14 cellular contexts compared by ENCODE assay signal in the genomic region with DNA sequence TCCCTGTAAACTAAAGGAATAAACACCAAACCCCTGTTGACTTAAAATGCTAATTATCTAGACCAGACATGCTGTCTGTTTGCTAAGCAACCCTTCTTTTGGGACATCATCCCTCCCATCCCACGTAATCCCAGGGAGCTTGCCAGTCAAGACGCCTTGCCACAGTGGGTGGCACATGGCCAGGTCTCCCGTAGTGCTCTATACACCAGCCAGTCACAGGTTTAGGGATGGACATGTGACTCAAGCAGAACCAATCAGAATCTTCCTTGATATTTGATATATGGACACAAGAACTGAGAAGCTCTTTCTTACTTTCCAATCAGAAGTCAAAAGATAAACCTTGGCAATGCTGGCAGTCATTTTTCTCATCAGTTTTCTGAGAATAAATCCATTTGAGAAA. TPM values are rescaled to one million over a fixed set of nuclear protein-coding genes. Genes with fewer than 3 reads are reported as not detected.
"Had no signal": no experiment of that assay in that cellular context is flagged by ENCODE, and none has a peak within 500 bp of the region (broad histone marks: within the 10 kb centered on the region; RNA-seq: fewer than 3 reads in every experiment).

No MANE protein-coding gene starts in this region.

- H3K9me3 Mint-ChIP-seq: activated CD4-positive, alpha-beta T cell treated with anti-CD3 and anti-CD28 coated beads, Interleukin-2, amount 10 ng/mL, durations not matched to agents 24 days and 14 days; activated T-helper 2 cell treated with anti-CD3 and anti-CD28 coated beads, Interferon-gamma antibody, Interleukin-2, Interleukin-4, amounts not matched to agents 10 μg/mL and 5 μg/mL and 100 μg/mL, durations not matched to agents 14 hours and 24 hours and 36 hours had no signal

- ATAC-seq: heart right ventricle; stimulated activated naive CD8-positive, alpha-beta T cell treated with anti-CD3 and anti-CD28 coated beads, Interleukin-15, Interleukin-2, amounts not matched to agents 100 U/mL and 50 U/mL, for 24 hours had no signal

- FAIRE-seq: colon, endothelial cell of umbilical vein, islet of Langerhans had no signal

- H3K27ac ChIP-seq: adrenal gland, heart right ventricle, left ventricle myocardium inferior had no signal

- H3K27ac Mint-ChIP-seq: activated CD4-positive, alpha-beta T cell treated with anti-CD3 and anti-CD28 coated beads, Interleukin-2, amount 10 ng/mL, durations not matched to agents 24 days and 14 days; activated T-helper 2 cell treated with anti-CD3 and anti-CD28 coated beads, Interferon-gamma antibody, Interleukin-2, Interleukin-4, amounts not matched to agents 10 μg/mL and 5 μg/mL and 100 μg/mL, durations not matched to agents 14 hours and 24 hours and 36 hours; memory B cell had no signal

- DNase-seq: activated CD4-positive, alpha-beta T cell treated with anti-CD3 and anti-CD28 coated beads, Interleukin-2, amount 10 ng/mL, durations not matched to agents 24 days and 14 days; activated naive CD4-positive, alpha-beta T cell treated with anti-CD3 and anti-CD28 coated beads, Interleukin-2, amount 50 U/mL, for 16 hours; adrenal gland; foreskin melanocyte; heart right ventricle; left ventricle myocardium inferior; stimulated activated CD4-positive, alpha-beta T cell treated with anti-CD3 and anti-CD28 coated beads, Interleukin-4, amount 100 ng/mL, for 1 hour; stimulated activated CD8-positive, alpha-beta memory T cell treated with anti-CD3 and anti-CD28 coated beads, Interleukin-4, amount 100 ng/mL, for 48 hours; stimulated activated naive CD8-positive, alpha-beta T cell treated with anti-CD3 and anti-CD28 coated beads, Interleukin-15, Interleukin-2, amounts not matched to agents 100 U/mL and 50 U/mL, for 24 hours had no signal

- H3K27me3 Mint-ChIP-seq: activated CD4-positive, alpha-beta T cell treated with anti-CD3 and anti-CD28 coated beads, Interleukin-2, amount 10 ng/mL, durations not matched to agents 24 days and 14 days; memory B cell had no signal

- H3K27me3 ChIP-seq: adrenal gland, heart right ventricle had no signal

- H3K4me1 Mint-ChIP-seq: activated CD4-positive, alpha-beta T cell treated with anti-CD3 and anti-CD28 coated beads, Interleukin-2, amount 10 ng/mL, durations not matched to agents 24 days and 14 days; memory B cell had no signal

- H3K4me3 Mint-ChIP-seq: activated CD4-positive, alpha-beta T cell treated with anti-CD3 and anti-CD28 coated beads, Interleukin-2, amount 10 ng/mL, durations not matched to agents 24 days and 14 days; memory B cell had no signal

- H3K4me3 ChIP-seq: adrenal gland, heart right ventricle, left ventricle myocardium inferior had no signal

- H3K36me3 ChIP-seq: adrenal gland, left ventricle myocardium inferior had no signal

- H3K36me3 Mint-ChIP-seq: memory B cell had no signal

- H3K9me3 ChIP-seq: adrenal gland, heart right ventricle, left ventricle myocardium inferior had no signal

RNA-seq across cellular contexts. Expression of gene CNKSR3, which starts 60.0 kb away (rescaled TPM):
- total RNA-seq: activated CD4-positive, alpha-beta T cell treated with anti-CD3 and anti-CD28 coated beads, Interleukin-2, amount 10 ng/mL, durations not matched to agents 24 days and 14 days had no signal
